Comparison of ENCODE assay signal across 1 cellular context in the genomic region with DNA sequence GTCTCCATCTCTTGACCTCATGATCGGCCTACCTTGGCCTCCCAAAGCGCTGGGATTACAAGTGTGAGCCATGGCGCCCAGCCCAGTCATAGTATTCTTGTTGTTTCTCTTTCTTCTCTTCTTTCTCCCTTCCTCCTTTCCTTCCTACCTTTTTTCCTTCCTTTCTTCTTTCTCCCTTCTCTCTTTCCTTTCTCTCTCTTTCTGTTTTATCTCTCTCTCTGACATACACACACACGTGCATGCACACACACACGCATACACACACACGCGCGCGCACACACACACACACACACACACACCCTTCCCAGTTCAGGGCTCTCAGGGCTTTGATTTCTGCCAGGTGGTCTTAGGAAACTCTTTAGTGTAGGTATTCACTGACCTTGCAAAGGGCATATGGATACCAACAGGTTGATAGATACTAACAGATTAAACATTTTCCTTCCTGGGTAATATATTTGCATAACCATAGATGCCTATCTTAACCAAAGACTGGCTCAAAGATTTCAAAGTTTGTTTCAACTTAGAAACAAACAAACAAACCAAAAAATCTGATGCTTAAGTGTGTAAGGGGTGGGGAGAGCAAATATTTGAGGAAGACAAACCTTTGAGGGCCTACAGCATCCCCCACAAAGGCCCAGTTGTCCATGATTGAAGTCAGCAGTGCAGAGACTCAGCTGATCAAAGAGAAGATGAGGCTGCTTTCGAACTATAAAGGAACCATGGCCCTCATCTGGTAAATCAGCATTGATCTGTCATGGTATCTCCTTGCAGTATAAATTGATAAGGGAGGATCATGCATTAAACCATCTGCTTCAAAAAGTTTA.
A peak's percentile ranks its signal among the peaks of the same experiment; 100 is the strongest.
TF ChIP-seq lines count a peak whose summit lies in the region.

No MANE protein-coding gene starts in this region.

TF ChIP-seq in HepG2, 621 proteins besides CTCF, POLR2A, EP300 and RAD21 (continued from another document and continues in another):
- no peak for TF ChIP-seq RNF2 (conservative IDR thresholded peaks at IDR 0.05; ENCODE audit: low read depth)
- TF ChIP-seq, protein P1, sequence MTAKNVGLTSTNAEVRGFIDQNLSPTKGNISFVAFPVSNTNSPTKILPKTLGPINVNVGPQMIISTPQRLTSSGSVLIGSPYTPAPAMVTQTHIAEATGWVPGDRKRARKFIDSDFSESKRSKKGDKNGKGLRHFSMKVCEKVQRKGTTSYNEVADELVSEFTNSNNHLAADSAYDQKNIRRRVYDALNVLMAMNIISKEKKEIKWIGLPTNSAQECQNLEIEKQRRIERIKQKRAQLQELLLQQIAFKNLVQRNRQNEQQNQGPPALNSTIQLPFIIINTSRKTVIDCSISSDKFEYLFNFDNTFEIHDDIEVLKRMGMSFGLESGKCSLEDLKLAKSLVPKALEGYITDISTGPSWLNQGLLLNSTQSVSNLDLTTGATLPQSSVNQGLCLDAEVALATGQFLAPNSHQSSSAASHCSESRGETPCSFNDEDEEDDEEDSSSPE (CRISPR knock-in tag; IDR thresholded peaks at IDR 0.05) = no peak
- TF ChIP-seq GTF3A (CRISPR knock-in tag; conservative IDR thresholded peaks at IDR 0.05) = 0 out of 2 replicates have a peak, but pooled peaks have one; percentile 57
- no peak for TF ChIP-seq ZMYM2 (CRISPR knock-in tag; IDR thresholded peaks at IDR 0.05)
- TF ChIP-seq ZFP36 (IDR thresholded peaks at IDR 0.05; ENCODE audit: borderline replicate concordance, low read depth, low read length, partially characterized antibody) = no peak
- TF ChIP-seq, protein P2, sequence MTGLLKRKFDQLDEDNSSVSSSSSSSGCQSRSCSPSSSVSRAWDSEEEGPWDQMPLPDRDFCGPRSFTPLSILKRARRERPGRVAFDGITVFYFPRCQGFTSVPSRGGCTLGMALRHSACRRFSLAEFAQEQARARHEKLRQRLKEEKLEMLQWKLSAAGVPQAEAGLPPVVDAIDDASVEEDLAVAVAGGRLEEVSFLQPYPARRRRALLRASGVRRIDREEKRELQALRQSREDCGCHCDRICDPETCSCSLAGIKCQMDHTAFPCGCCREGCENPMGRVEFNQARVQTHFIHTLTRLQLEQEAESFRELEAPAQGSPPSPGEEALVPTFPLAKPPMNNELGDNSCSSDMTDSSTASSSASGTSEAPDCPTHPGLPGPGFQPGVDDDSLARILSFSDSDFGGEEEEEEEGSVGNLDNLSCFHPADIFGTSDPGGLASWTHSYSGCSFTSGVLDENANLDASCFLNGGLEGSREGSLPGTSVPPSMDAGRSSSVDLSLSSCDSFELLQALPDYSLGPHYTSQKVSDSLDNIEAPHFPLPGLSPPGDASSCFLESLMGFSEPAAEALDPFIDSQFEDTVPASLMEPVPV (CRISPR knock-in tag; IDR thresholded peaks at IDR 0.05) = no peak
- TF ChIP-seq ZSCAN22 (CRISPR knock-in tag; IDR thresholded peaks at IDR 0.05) = peak; percentile 32; the same call in 1 of the 2 replicates
- TF ChIP-seq ZFP90 (CRISPR knock-in tag; IDR thresholded peaks at IDR 0.05; ENCODE audit: borderline replicate concordance) = no peak; the same call in 1 of the 2 replicates
- TF ChIP-seq, protein P3, sequence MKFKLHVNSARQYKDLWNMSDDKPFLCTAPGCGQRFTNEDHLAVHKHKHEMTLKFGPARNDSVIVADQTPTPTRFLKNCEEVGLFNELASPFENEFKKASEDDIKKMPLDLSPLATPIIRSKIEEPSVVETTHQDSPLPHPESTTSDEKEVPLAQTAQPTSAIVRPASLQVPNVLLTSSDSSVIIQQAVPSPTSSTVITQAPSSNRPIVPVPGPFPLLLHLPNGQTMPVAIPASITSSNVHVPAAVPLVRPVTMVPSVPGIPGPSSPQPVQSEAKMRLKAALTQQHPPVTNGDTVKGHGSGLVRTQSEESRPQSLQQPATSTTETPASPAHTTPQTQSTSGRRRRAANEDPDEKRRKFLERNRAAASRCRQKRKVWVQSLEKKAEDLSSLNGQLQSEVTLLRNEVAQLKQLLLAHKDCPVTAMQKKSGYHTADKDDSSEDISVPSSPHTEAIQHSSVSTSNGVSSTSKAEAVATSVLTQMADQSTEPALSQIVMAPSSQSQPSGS (CRISPR knock-in tag; IDR thresholded peaks at IDR 0.05) = peak; percentile 66; the same call in 1 of the 2 replicates
- TF ChIP-seq YEATS2 (CRISPR knock-in tag; IDR thresholded peaks at IDR 0.05; ENCODE audit: borderline replicate concordance) = no peak
- TF ChIP-seq ZNF530 (CRISPR knock-in tag; IDR thresholded peaks at IDR 0.05; ENCODE audit: low read depth) = no peak
- TF ChIP-seq ZFY (CRISPR knock-in tag; IDR thresholded peaks at IDR 0.05) = no peak
- 0 out of 2 replicates have a peak, but pooled peaks have one; percentile 48 for TF ChIP-seq ZNF292 (CRISPR knock-in tag; IDR thresholded peaks at IDR 0.05; ENCODE audit: borderline replicate concordance, low read depth)
- TF ChIP-seq, protein P4, sequence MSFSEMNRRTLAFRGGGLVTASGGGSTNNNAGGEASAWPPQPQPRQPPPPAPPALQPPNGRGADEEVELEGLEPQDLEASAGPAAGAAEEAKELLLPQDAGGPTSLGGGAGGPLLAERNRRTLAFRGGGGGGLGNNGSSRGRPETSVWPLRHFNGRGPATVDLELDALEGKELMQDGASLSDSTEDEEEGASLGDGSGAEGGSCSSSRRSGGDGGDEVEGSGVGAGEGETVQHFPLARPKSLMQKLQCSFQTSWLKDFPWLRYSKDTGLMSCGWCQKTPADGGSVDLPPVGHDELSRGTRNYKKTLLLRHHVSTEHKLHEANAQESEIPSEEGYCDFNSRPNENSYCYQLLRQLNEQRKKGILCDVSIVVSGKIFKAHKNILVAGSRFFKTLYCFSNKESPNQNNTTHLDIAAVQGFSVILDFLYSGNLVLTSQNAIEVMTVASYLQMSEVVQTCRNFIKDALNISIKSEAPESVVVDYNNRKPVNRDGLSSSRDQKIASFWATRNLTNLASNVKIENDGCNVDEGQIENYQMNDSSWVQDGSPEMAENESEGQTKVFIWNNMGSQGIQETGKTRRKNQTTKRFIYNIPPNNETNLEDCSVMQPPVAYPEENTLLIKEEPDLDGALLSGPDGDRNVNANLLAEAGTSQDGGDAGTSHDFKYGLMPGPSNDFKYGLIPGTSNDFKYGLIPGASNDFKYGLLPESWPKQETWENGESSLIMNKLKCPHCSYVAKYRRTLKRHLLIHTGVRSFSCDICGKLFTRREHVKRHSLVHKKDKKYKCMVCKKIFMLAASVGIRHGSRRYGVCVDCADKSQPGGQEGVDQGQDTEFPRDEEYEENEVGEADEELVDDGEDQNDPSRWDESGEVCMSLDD (CRISPR knock-in tag; IDR thresholded peaks at IDR 0.05; ENCODE audit: borderline replicate concordance) = no peak
- peak; percentile 40; the same call in 1 of the 2 replicates for TF ChIP-seq RXRA (CRISPR knock-in tag; IDR thresholded peaks at IDR 0.05)
- no peak for TF ChIP-seq ZFP41 (CRISPR knock-in tag; IDR thresholded peaks at IDR 0.05; ENCODE audit: borderline replicate concordance)
- TF ChIP-seq, protein P5, sequence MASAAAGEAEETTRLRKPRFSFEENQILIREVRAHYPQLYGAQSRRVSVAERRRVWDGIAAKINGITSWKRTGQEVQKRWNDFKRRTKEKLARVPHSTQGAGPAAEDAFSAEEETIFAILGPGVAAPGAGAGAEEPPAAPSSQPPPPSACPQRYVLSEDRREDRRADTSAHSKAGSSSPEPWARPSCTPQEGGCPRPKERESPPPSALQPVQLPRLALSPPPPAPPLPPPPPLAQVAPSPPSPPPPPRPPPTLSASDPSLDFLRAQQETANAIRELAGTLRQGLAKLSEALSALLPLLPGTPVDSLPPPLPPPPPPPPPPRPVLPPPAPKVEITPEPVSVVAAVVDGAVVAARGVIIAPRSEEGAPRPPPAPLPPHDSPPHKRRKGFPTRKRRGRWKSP (CRISPR knock-in tag; IDR thresholded peaks at IDR 0.05) = no peak; the same call in 1 of the 2 replicates
- no peak for TF ChIP-seq CHD2 (IDR thresholded peaks at IDR 0.05; ENCODE audit: low read depth, low read length)
- TF ChIP-seq ZNF17 (CRISPR knock-in tag; IDR thresholded peaks at IDR 0.05) = no peak
- TF ChIP-seq ELK4 (CRISPR knock-in tag; IDR thresholded peaks at IDR 0.05; ENCODE audit: borderline replicate concordance) = no peak
- TF ChIP-seq, protein P6, sequence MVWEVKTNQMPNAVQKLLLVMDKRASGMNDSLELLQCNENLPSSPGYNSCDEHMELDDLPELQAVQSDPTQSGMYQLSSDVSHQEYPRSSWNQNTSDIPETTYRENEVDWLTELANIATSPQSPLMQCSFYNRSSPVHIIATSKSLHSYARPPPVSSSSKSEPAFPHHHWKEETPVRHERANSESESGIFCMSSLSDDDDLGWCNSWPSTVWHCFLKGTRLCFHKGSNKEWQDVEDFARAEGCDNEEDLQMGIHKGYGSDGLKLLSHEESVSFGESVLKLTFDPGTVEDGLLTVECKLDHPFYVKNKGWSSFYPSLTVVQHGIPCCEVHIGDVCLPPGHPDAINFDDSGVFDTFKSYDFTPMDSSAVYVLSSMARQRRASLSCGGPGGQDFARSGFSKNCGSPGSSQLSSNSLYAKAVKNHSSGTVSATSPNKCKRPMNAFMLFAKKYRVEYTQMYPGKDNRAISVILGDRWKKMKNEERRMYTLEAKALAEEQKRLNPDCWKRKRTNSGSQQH (CRISPR knock-in tag; IDR thresholded peaks at IDR 0.05; ENCODE audit: low read depth) = no peak
- TF ChIP-seq TARDBP (CRISPR knock-in tag; IDR thresholded peaks at IDR 0.05) = no peak
- TF ChIP-seq ZBTB21 (CRISPR knock-in tag; IDR thresholded peaks at IDR 0.05) = no peak
- no peak for TF ChIP-seq FLYWCH1 (CRISPR knock-in tag; IDR thresholded peaks at IDR 0.05)
- TF ChIP-seq ZNF569 (CRISPR knock-in tag; IDR thresholded peaks at IDR 0.05; ENCODE audit: borderline replicate concordance) = no peak
- no peak; the same call in 1 of the 2 replicates for TF ChIP-seq ESRRA (CRISPR knock-in tag; IDR thresholded peaks at IDR 0.05; ENCODE audit: low read depth)
- TF ChIP-seq, protein P7, sequence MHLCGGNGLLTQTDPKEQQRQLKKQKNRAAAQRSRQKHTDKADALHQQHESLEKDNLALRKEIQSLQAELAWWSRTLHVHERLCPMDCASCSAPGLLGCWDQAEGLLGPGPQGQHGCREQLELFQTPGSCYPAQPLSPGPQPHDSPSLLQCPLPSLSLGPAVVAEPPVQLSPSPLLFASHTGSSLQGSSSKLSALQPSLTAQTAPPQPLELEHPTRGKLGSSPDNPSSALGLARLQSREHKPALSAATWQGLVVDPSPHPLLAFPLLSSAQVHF (CRISPR knock-in tag; IDR thresholded peaks at IDR 0.05) = no peak
- no peak for TF ChIP-seq BRD4 (CRISPR knock-in tag; IDR thresholded peaks at IDR 0.05)
- TF ChIP-seq MLLT10 (CRISPR knock-in tag; IDR thresholded peaks at IDR 0.05) = no peak
- TF ChIP-seq KLF11 (CRISPR knock-in tag; IDR thresholded peaks at IDR 0.05) = no peak
- no peak for TF ChIP-seq GMEB2 (CRISPR knock-in tag; IDR thresholded peaks at IDR 0.05; ENCODE audit: low read depth)
- no peak for TF ChIP-seq PRMT3 (CRISPR knock-in tag; IDR thresholded peaks at IDR 0.05; ENCODE audit: borderline replicate concordance, low read depth)
- no peak for TF ChIP-seq ZNF337 (CRISPR knock-in tag; IDR thresholded peaks at IDR 0.05; ENCODE audit: borderline replicate concordance, low read depth)
- TF ChIP-seq CERS6 (CRISPR knock-in tag; IDR thresholded peaks at IDR 0.05) = no peak
- TF ChIP-seq, protein P8, sequence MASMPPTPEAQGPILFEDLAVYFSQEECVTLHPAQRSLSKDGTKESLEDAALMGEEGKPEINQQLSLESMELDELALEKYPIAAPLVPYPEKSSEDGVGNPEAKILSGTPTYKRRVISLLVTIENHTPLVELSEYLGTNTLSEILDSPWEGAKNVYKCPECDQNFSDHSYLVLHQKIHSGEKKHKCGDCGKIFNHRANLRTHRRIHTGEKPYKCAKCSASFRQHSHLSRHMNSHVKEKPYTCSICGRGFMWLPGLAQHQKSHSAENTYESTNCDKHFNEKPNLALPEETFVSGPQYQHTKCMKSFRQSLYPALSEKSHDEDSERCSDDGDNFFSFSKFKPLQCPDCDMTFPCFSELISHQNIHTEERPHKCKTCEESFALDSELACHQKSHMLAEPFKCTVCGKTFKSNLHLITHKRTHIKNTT (CRISPR knock-in tag; IDR thresholded peaks at IDR 0.05) = no peak
- TF ChIP-seq CENPX (CRISPR knock-in tag; IDR thresholded peaks at IDR 0.05) = no peak
- TF ChIP-seq ZNF446 (CRISPR knock-in tag; IDR thresholded peaks at IDR 0.05) = no peak
- no peak for TF ChIP-seq GZF1 (CRISPR knock-in tag; IDR thresholded peaks at IDR 0.05)
- no peak for TF ChIP-seq FIP1L1 (IDR thresholded peaks at IDR 0.05; ENCODE audit: borderline replicate concordance, insufficient read depth, low read depth, low read length)
- no peak for TF ChIP-seq MXD4 (CRISPR knock-in tag; IDR thresholded peaks at IDR 0.05)
- TF ChIP-seq JARID2 (CRISPR knock-in tag; IDR thresholded peaks at IDR 0.05; ENCODE audit: insufficient replicate concordance) = no peak
